17 cellular contexts compared by ENCODE assay signal in genomic region chrX:2715066-2715600, GRCh38. TPM values are rescaled to one million over a fixed set of nuclear protein-coding genes. Genes with fewer than 3 reads are reported as not detected.
DNase-seq lines count a peak whose midpoint lies in the region; ATAC-seq and TF ChIP-seq lines count a peak whose summit lies in the region.
"Had no signal": no experiment of that assay in that cellular context is flagged by ENCODE, and none has a peak within 500 bp of the region (broad histone marks: within the 10 kb centered on the region; RNA-seq: fewer than 3 reads in every experiment).

No MANE protein-coding gene starts in this region.

- H3K4me2 ChIP-seq in BLaER1 treated with 17β-estradiol and CSF1 and Interleukin-3, amounts not matched to agents 10 nM and 100 nM, result peak overlapping the region; percentile 66 to 96 (median 84)
- no peak overlapping the region for H3K4me2 ChIP-seq in mesendoderm (ENCODE audit: low read length)

- H3K4ac ChIP-seq in mesendoderm (ENCODE audit: low read depth, low read length), result no peak overlapping the region

- no peaks in the 10 kb centered on the region for H3K27me3 ChIP-seq in A673 (replicated peaks; ENCODE audit: insufficient read depth, low read depth, low read length, poor library complexity)
- no peaks in the 10 kb centered on the region for H3K27me3 ChIP-seq in BLaER1 treated with 17β-estradiol and CSF1 and Interleukin-3, amounts not matched to agents 10 nM and 100 nM
- H3K27me3 ChIP-seq in mesendoderm (ENCODE audit: insufficient read depth, low read length, poor library complexity), result no peaks in the 10 kb centered on the region
- no peaks in the 10 kb centered on the region for H3K27me3 ChIP-seq in right lobe of liver
- H3K27me3 ChIP-seq in HAP-1 (ENCODE audit: low read depth), result no peaks in the 10 kb centered on the region

- ATAC-seq in activated CD8-positive, alpha-beta T cell treated with anti-CD3 and anti-CD28 coated beads for 36 hours, result no peak
- no peak for ATAC-seq in right lobe of liver
- ATAC-seq: lower lobe of right lung had no signal

- H3K9me3 ChIP-seq in A673 (ENCODE audit: low read depth, low read length, poor library complexity, severe bottlenecking) (no peaks in the 10 kb centered on the region), right lobe of liver (no peaks in the 10 kb centered on the region), HAP-1 (no peaks in the 10 kb centered on the region)
- H3K9me3 ChIP-seq in BLaER1 treated with 17β-estradiol and CSF1 and Interleukin-3, amounts not matched to agents 10 nM and 100 nM (replicated peaks in 1 of 11), result peaks cover 0 to 13% (median 0%) of the 10 kb centered on the region in 11 experiments; a peak in 5 of 22 replicates
- H3K9me3 ChIP-seq: lower lobe of right lung had no signal

- H3K4me3 ChIP-seq in A673 (ENCODE audit: low read depth, low read length, poor library complexity, severe bottlenecking) (no peak overlapping the region), mesendoderm (ENCODE audit: low read length) (no peak overlapping the region), right lobe of liver (no peak overlapping the region), HAP-1 (no peak overlapping the region)
- peak overlapping the region in 4 of 10 experiments; percentile 1 to 17 (median 12); a peak in 2 of 20 replicates for H3K4me3 ChIP-seq in BLaER1 treated with 17β-estradiol and CSF1 and Interleukin-3, amounts not matched to agents 10 nM and 100 nM
- H3K4me3 ChIP-seq: lower lobe of right lung, skin epidermis had no signal

- peaks cover 66% of the 10 kb centered on the region for H3K36me3 Mint-ChIP-seq in activated CD8-positive, alpha-beta T cell treated with anti-CD3 and anti-CD28 coated beads for 36 hours (ENCODE audit: low read depth)

- H2BK5ac ChIP-seq in mesendoderm (ENCODE audit: low read length), result no peak overlapping the region

- H4K20me1 ChIP-seq in BLaER1 treated with 17β-estradiol and CSF1 and Interleukin-3, amounts not matched to agents 10 nM and 100 nM, result peaks cover 0 to 80% (median 0%) of the 10 kb centered on the region in 11 experiments; a peak in 10 of 22 replicates

- H3K23ac ChIP-seq in mesendoderm (ENCODE audit: low read length), result no peak overlapping the region

- TF ChIP-seq POLR2A in right lobe of liver (IDR thresholded peaks at IDR 0.05), result no peak

- H3K9me3 Mint-ChIP-seq in activated CD8-positive, alpha-beta T cell treated with anti-CD3 and anti-CD28 coated beads for 36 hours, result no peaks in the 10 kb centered on the region
- H3K9me3 Mint-ChIP-seq: nephron had no signal

- no peak overlapping the region for H2BK15ac ChIP-seq in mesendoderm (replicated peaks; ENCODE audit: low read depth)

- POLR2A ChIA-PET in A673 (lab: Charles Lee; ENCODE audit: low non-redundant PET), result no interaction called here
- POLR2A ChIA-PET in activated CD8-positive, alpha-beta T cell treated with anti-CD3 and anti-CD28 coated beads for 36 hours (lab: Charles Lee), result no interaction called here

- no peaks in the 10 kb centered on the region for H3K79me2 ChIP-seq in mesendoderm (ENCODE audit: control insufficient read depth, insufficient read depth, low read length)

- H3K27ac Mint-ChIP-seq in activated CD8-positive, alpha-beta T cell treated with anti-CD3 and anti-CD28 coated beads for 36 hours, result peak overlapping the region; percentile 9
- H3K27ac Mint-ChIP-seq: B cell, nephron had no signal

- H3K79me1 ChIP-seq in mesendoderm (ENCODE audit: low read length), result peaks cover 10% of the 10 kb centered on the region

- no peak overlapping the region for H3K4me3 Mint-ChIP-seq in activated CD8-positive, alpha-beta T cell treated with anti-CD3 and anti-CD28 coated beads for 36 hours
- H3K4me3 Mint-ChIP-seq: B cell, nephron had no signal

- H3K27ac ChIP-seq in A673 (ENCODE audit: low read depth, low read length, poor library complexity, severe bottlenecking) (peak overlapping the region; percentile 56), mesendoderm (ENCODE audit: low read depth, low read length) (peak overlapping the region; percentile 55), right lobe of liver (no peak overlapping the region)
- H3K27ac ChIP-seq in BLaER1 treated with 17β-estradiol and CSF1 and Interleukin-3, amounts not matched to agents 10 nM and 100 nM, result peak overlapping the region in 10 of 11 experiments; percentile 2 to 80 (median 64); a peak in 16 of 22 replicates
- H3K27ac ChIP-seq: lower lobe of right lung, skin epidermis, WERI-Rb-1 had no signal

- no peak overlapping the region for H3K18ac ChIP-seq in mesendoderm (ENCODE audit: low read length)

- no peaks in the 10 kb centered on the region for H3K27me3 Mint-ChIP-seq in activated CD8-positive, alpha-beta T cell treated with anti-CD3 and anti-CD28 coated beads for 36 hours
- H3K27me3 Mint-ChIP-seq: B cell had no signal

- no peak overlapping the region for H4K5ac ChIP-seq in mesendoderm (ENCODE audit: low read length)

- H4K8ac ChIP-seq in mesendoderm (ENCODE audit: low read depth, low read length), result no peak overlapping the region

- no peak for TF ChIP-seq CTCF in A673 (conservative IDR thresholded peaks at IDR 0.05; ENCODE audit: low read depth, low read length)
- TF ChIP-seq CTCF in activated CD8-positive, alpha-beta T cell treated with anti-CD3 and anti-CD28 coated beads for 36 hours (IDR thresholded peaks at IDR 0.05), result no peak
- TF ChIP-seq CTCF in right lobe of liver (IDR thresholded peaks at IDR 0.05), result no peak

- H3K36me3 ChIP-seq in A673 (ENCODE audit: insufficient read depth, low read length, poor library complexity, severe bottlenecking) (peaks cover 85% of the 10 kb centered on the region), mesendoderm (ENCODE audit: control insufficient read depth, insufficient read depth, low read length) (peaks cover 2% of the 10 kb centered on the region), right lobe of liver (peaks cover 0 to 23% (median 3%) of the 10 kb centered on the region in 4 donors), HAP-1 (replicated peaks) (peaks cover 36% of the 10 kb centered on the region)
- peaks cover 39 to 79% (median 72%) of the 10 kb centered on the region in 11 experiments for H3K36me3 ChIP-seq in BLaER1 treated with 17β-estradiol and CSF1 and Interleukin-3, amounts not matched to agents 10 nM and 100 nM

- peaks cover 39% of the 10 kb centered on the region for H3K4me1 ChIP-seq in A673 (ENCODE audit: insufficient read depth, low read length, poor library complexity, severe bottlenecking)
- peaks cover 68 to 99% (median 88%) of the 10 kb centered on the region in 10 experiments for H3K4me1 ChIP-seq in BLaER1 treated with 17β-estradiol and CSF1 and Interleukin-3, amounts not matched to agents 10 nM and 100 nM
- peaks cover 4% of the 10 kb centered on the region for H3K4me1 ChIP-seq in mesendoderm (ENCODE audit: control insufficient read depth, low read depth, low read length)
- H3K4me1 ChIP-seq in right lobe of liver, result peaks cover 0 to 8% (median 0%) of the 10 kb centered on the region in 4 donors
- H3K4me1 ChIP-seq in HAP-1, result peaks cover 14% of the 10 kb centered on the region

- WGBS in mesendoderm (ENCODE audit: extremely low coverage, insufficient coverage, low lambda C conversion rate), result no CpG with 5 or more reads among the region's 11 CpGs
- 85% methylated on average over 8 of the region's 11 CpGs for WGBS in right lobe of liver (ENCODE audit: insufficient coverage, low coverage, low lambda C conversion rate, missing lambda C conversion rate)

- peak overlapping the region in 8 of 11 experiments; percentile 4 to 66 (median 48); a peak in 13 of 22 replicates for H3K9ac ChIP-seq in BLaER1 treated with 17β-estradiol and CSF1 and Interleukin-3, amounts not matched to agents 10 nM and 100 nM
- no peak overlapping the region for H3K9ac ChIP-seq in mesendoderm (ENCODE audit: low read length)

- no peak overlapping the region for H2AK5ac ChIP-seq in mesendoderm (ENCODE audit: low read length)

- H3K56ac ChIP-seq in mesendoderm (ENCODE audit: low read length), result no peak overlapping the region

- in situ Hi-C loops in HAP-1 (cut with MboI; ENCODE audit: low sequenced_read_pairs), result no loop called here

- peaks cover 34% of the 10 kb centered on the region for H3K4me1 Mint-ChIP-seq in activated CD8-positive, alpha-beta T cell treated with anti-CD3 and anti-CD28 coated beads for 36 hours (ENCODE audit: low read depth)

- intact Hi-C loops in A673 (cut with micrococcal nuclease; ENCODE audit: unreplicated experiment) (no loop called here), right lobe of liver (cut with DNase I) (no loop called here)
- intact Hi-C loops in activated CD8-positive, alpha-beta T cell treated with anti-CD3 and anti-CD28 coated beads for 36 hours (cut with micrococcal nuclease), result no loop called here

- no peak overlapping the region for H2BK120ac ChIP-seq in mesendoderm (ENCODE audit: low read depth, low read length)

- CTCF ChIA-PET in A673 (lab: Charles Lee), result no interaction called here
- CTCF ChIA-PET in activated CD8-positive, alpha-beta T cell treated with anti-CD3 and anti-CD28 coated beads for 36 hours (lab: Charles Lee), result no interaction called here

- no peak for DNase-seq in A673 (ENCODE audit: low spot score)
- DNase-seq in activated CD8-positive, alpha-beta T cell treated with anti-CD3 and anti-CD28 coated beads for 36 hours, result no peak
- DNase-seq in mesendoderm, result peak; percentile 95
- DNase-seq in right lobe of liver, result no peak
- DNase-seq in NCI-H2227 (lab: John Stamatoyannopoulos, UW; ENCODE audit: unreplicated experiment), result no peak
- DNase-seq in HAP-1 (ENCODE audit: low spot score in 2 of 2), result no peak
- DNase-seq: glutamatergic neuron; KG1; lower lobe of right lung; NCI-H2081 treated with DMSO at 0.1 percent for 48 hours; NCI-H510A treated with DMSO at 0.1 percent for 48 hours; stimulated activated CD4-positive, alpha-beta T cell treated with anti-CD3 and anti-CD28 coated beads, Interleukin-4, amount 100 ng/mL, for 1 hour; WERI-Rb-1 had no signal

- no TSS peak for BruUV-seq in A673 (replicated peaks; lab: Mats Ljungman, UMichigan)

RNA-seq across cellular contexts. Expression of gene CD99, which starts 24.0 kb away (rescaled TPM):
- 1,443 and 1,572 TPM in 2 replicates for total RNA-seq in A673 (2021)
- 100 to 1,000 TPM; 121 to 123 TPM for total RNA-seq in activated CD8-positive, alpha-beta T cell treated with anti-CD3 and anti-CD28 coated beads for 36 hours
- 40.9 TPM for polyA plus RNA-seq in mesendoderm (2013, experiment 1 of 2)
- 40.4 TPM for polyA plus RNA-seq in mesendoderm (2013, experiment 2 of 2)
- 100 to 1,000 TPM in 5 of 6 experiments, 10 to 100 TPM in 1; 88.5 to 139 (median 119) TPM for total RNA-seq in right lobe of liver

RNA-seq across cellular contexts. Expression of gene XG, which starts 36.7 kb away (rescaled TPM):
- 7.5 and 7.7 TPM in 2 replicates for total RNA-seq in A673 (2021)
- total RNA-seq in activated CD8-positive, alpha-beta T cell treated with anti-CD3 and anti-CD28 coated beads for 36 hours, result not detected
- polyA plus RNA-seq in mesendoderm (2013, experiment 1 of 2), result 0.27 TPM
- 0.17 TPM for polyA plus RNA-seq in mesendoderm (2013, experiment 2 of 2)
- total RNA-seq in right lobe of liver, result under 1 TPM in 1 of 6 experiments, not detected in 5; 0.31 TPM
- total RNA-seq: B cell had no signal

Comparison
In these comparisons a context has a peak if more than half of its experiments do, and no peak if none do; other contexts are left out.
1. H3K27ac ChIP-seq: peak in A673 (single experiment), BLaER1 treated with 17β-estradiol and CSF1 and Interleukin-3, amounts not matched to agents 10 nM and 100 nM (10 of 11) and mesendoderm (single experiment); none in right lobe of liver (0 of 3).
2. RNA of gene CD99, which starts 24.0 kb away (total RNA-seq): 1,443 to 1,572 TPM in A673; 88.5 to 139 TPM in right lobe of liver and 121 to 123 TPM in activated CD8-positive, alpha-beta T cell treated with anti-CD3 and anti-CD28 coated beads for 36 hours; every median in the first group is over 10 times any median in the second.